In genomic region chrX:112827292-112827903, GRCh38 we compare ENCODE assay signal across 22 cellular contexts.
"Had no signal": no experiment of that assay in that cellular context is flagged by ENCODE, and none has a peak within 500 bp of the region (broad histone marks: within the 10 kb centered on the region; RNA-seq: fewer than 3 reads in every experiment).

No MANE protein-coding gene starts in this region.

- H3K9me3 Mint-ChIP-seq: dendritic cell treated with granulocyte-macrophage colony-stimulating factor and Interleukin-4, amounts not matched to agents 40 ng/mL and 50 ng/mL, for 4 days; effector memory CD8-positive, alpha-beta T cell; nephron progenitor cell had no signal

- H3K4me3 ChIP-seq: esophagus muscularis mucosa, gastrocnemius medialis, heart right ventricle, left ventricle myocardium inferior, right atrium auricular region, stomach, thoracic aorta, transverse colon had no signal

- H3K27ac Mint-ChIP-seq: dendritic cell treated with granulocyte-macrophage colony-stimulating factor and Interleukin-4, amounts not matched to agents 40 ng/mL and 50 ng/mL, for 4 days; effector memory CD8-positive, alpha-beta T cell; naive thymus-derived CD4-positive, alpha-beta T cell had no signal

- H3K36me3 ChIP-seq: esophagus muscularis mucosa, gastrocnemius medialis, left ventricle myocardium inferior, neutrophil, right atrium auricular region, stomach, thoracic aorta, transverse colon had no signal

- H3K27me3 Mint-ChIP-seq: dendritic cell treated with granulocyte-macrophage colony-stimulating factor and Interleukin-4, amounts not matched to agents 40 ng/mL and 50 ng/mL, for 4 days; effector memory CD8-positive, alpha-beta T cell; naive thymus-derived CD4-positive, alpha-beta T cell had no signal

- ATAC-seq: effector memory CD8-positive, alpha-beta T cell; gastrocnemius medialis; heart right ventricle; naive thymus-derived CD4-positive, alpha-beta T cell had no signal

- H3K27me3 ChIP-seq: esophagus muscularis mucosa, gastrocnemius medialis, neutrophil, right atrium auricular region, transverse colon had no signal

- FAIRE-seq: keratinocyte, small intestine had no signal

- H3K27ac ChIP-seq: epithelial cell of prostate, esophagus muscularis mucosa, heart right ventricle, left ventricle myocardium inferior, neutrophil, right atrium auricular region, stomach, thoracic aorta, transverse colon had no signal

- H3K4me1 ChIP-seq: esophagus muscularis mucosa, heart right ventricle, left ventricle myocardium inferior, right atrium auricular region, transverse colon had no signal

- DNase-seq: effector memory CD8-positive, alpha-beta T cell; gastrocnemius medialis; heart right ventricle; hypothalamus; left ventricle myocardium inferior; mesendoderm; naive thymus-derived CD4-positive, alpha-beta T cell; nephron progenitor cell; posterior cingulate gyrus; small intestine; stimulated activated CD4-positive, alpha-beta T cell treated with anti-CD3 and anti-CD28 coated beads, Interleukin-12 subunit alpha, Interleukin-12 subunit beta, amount 100 ng/mL, for 4 hours; stimulated activated naive CD4-positive, alpha-beta T cell; stomach; substantia nigra; transverse colon had no signal

- H3K9me3 ChIP-seq: esophagus muscularis mucosa, gastrocnemius medialis, heart right ventricle, left ventricle myocardium inferior, neutrophil, right atrium auricular region, stomach, thoracic aorta, transverse colon had no signal

- H3K4me3 Mint-ChIP-seq: dendritic cell treated with granulocyte-macrophage colony-stimulating factor and Interleukin-4, amounts not matched to agents 40 ng/mL and 50 ng/mL, for 4 days; effector memory CD8-positive, alpha-beta T cell; naive thymus-derived CD4-positive, alpha-beta T cell; nephron progenitor cell had no signal
